In genomic region chr16:53775106-53775820, GRCh38 we compare ENCODE assay signal across 12 cellular contexts.
DNase-seq lines count a peak whose midpoint lies in the region; ATAC-seq and TF ChIP-seq lines count a peak whose summit lies in the region.
"Had no signal": no experiment of that assay in that cellular context is flagged by ENCODE, and none has a peak within 500 bp of the region (broad histone marks: within the 10 kb centered on the region; RNA-seq: fewer than 3 reads in every experiment).

No MANE protein-coding gene starts in this region.

- no peak overlapping the region for H2AFZ ChIP-seq in GM23338

- no peaks in the 10 kb centered on the region for H3K9me3 ChIP-seq in RWPE2 (ENCODE audit: severe bottlenecking)
- H3K9me3 ChIP-seq: right atrium auricular region had no signal

- DNase-seq in GM23338 (ENCODE audit: low spot score) (no peak), RWPE2 (ENCODE audit: low spot score) (no peak), fibroblast of villous mesenchyme (ENCODE audit: low read depth) (peak; percentile 81), GM19238 (ENCODE audit: insufficient read length, low spot score) (no peak), GM20000 (ENCODE audit: low spot score) (no peak)
- no peak for DNase-seq in stimulated activated CD4-positive, alpha-beta T cell treated with anti-CD3 and anti-CD28 coated beads, Interleukin-4, amount 100 ng/mL, for 24 hours
- DNase-seq: activated naive CD8-positive, alpha-beta T cell treated with anti-CD3 and anti-CD28 coated beads, Interleukin-2, amount 50 U/mL, for 24 hours; NCI-H446; SHP77 had no signal

- ATAC-seq in GM23338: no peak
- ATAC-seq in RWPE2 (ENCODE audit: low read depth): no peak
- ATAC-seq in stimulated activated memory B cell treated with anti-CD40 and anti-IgM and Interleukin-4, amounts not matched to agents 10 μg/mL and 1 μg/mL and 100 μg/mL, for 72 hours: no peak
- ATAC-seq in HG03432 (IDR thresholded peaks at IDR 0.05; ENCODE audit: unreplicated experiment): no peak
- ATAC-seq: activated naive CD8-positive, alpha-beta T cell treated with anti-CD3 and anti-CD28 coated beads, Interleukin-2, amount 50 U/mL, for 24 hours had no signal

- no peaks in the 10 kb centered on the region for H4K20me1 ChIP-seq in GM23338 (replicated peaks; ENCODE audit: insufficient read depth)

- no peaks in the 10 kb centered on the region for H3K36me3 ChIP-seq in GM23338 (ENCODE audit: insufficient read depth)
- no peaks in the 10 kb centered on the region for H3K36me3 ChIP-seq in RWPE2 (ENCODE audit: low read depth)
- H3K36me3 ChIP-seq: right atrium auricular region had no signal

- H3K4me1 ChIP-seq in GM23338 (ENCODE audit: insufficient read depth): peaks cover 38% of the 10 kb centered on the region
- peaks cover 26% of the 10 kb centered on the region for H3K4me1 ChIP-seq in RWPE2 (ENCODE audit: insufficient read depth, poor library complexity, severe bottlenecking)

- H3K4me3 Mint-ChIP-seq in GM23338: no peak overlapping the region
- H3K4me3 Mint-ChIP-seq in stimulated activated memory B cell treated with anti-CD40 and anti-IgM and Interleukin-4, amounts not matched to agents 10 μg/mL and 1 μg/mL and 100 μg/mL, for 72 hours: no peak overlapping the region
- H3K4me3 Mint-ChIP-seq: activated naive CD8-positive, alpha-beta T cell treated with anti-CD3 and anti-CD28 coated beads, Interleukin-2, amount 50 U/mL, for 24 hours had no signal

- H3K27me3 ChIP-seq in GM23338 (ENCODE audit: insufficient read depth) (no peaks in the 10 kb centered on the region), RWPE2 (ENCODE audit: insufficient read depth, poor library complexity, severe bottlenecking) (no peaks in the 10 kb centered on the region)
- H3K27me3 ChIP-seq: right atrium auricular region had no signal

- H3K27ac ChIP-seq in GM23338 (ENCODE audit: low read depth) (no peak overlapping the region), RWPE2 (ENCODE audit: poor library complexity, severe bottlenecking) (peak overlapping the region; percentile 77)
- H3K27ac ChIP-seq: right atrium auricular region had no signal

- H3F3A ChIP-seq in GM23338 (replicated peaks; ENCODE audit: low read depth): no peaks in the 10 kb centered on the region

- H3K27ac Mint-ChIP-seq in GM23338: no peak overlapping the region
- peak overlapping the region; percentile 6 for H3K27ac Mint-ChIP-seq in stimulated activated memory B cell treated with anti-CD40 and anti-IgM and Interleukin-4, amounts not matched to agents 10 μg/mL and 1 μg/mL and 100 μg/mL, for 72 hours
- H3K27ac Mint-ChIP-seq: activated naive CD8-positive, alpha-beta T cell treated with anti-CD3 and anti-CD28 coated beads, Interleukin-2, amount 50 U/mL, for 24 hours had no signal

- no peak overlapping the region for H3K4me3 ChIP-seq in GM23338
- no peak overlapping the region for H3K4me3 ChIP-seq in RWPE2 (ENCODE audit: severe bottlenecking)
- no peak overlapping the region for H3K4me3 ChIP-seq in fibroblast of villous mesenchyme (ENCODE audit: low read depth, low read length)
- H3K4me3 ChIP-seq: right atrium auricular region had no signal

- H3K9me2 ChIP-seq in GM23338 (ENCODE audit: insufficient read depth): no peaks in the 10 kb centered on the region

- no peaks in the 10 kb centered on the region for H3K27me3 Mint-ChIP-seq in GM23338 (ENCODE audit: insufficient read depth, low read depth, poor library complexity)
- H3K27me3 Mint-ChIP-seq in stimulated activated memory B cell treated with anti-CD40 and anti-IgM and Interleukin-4, amounts not matched to agents 10 μg/mL and 1 μg/mL and 100 μg/mL, for 72 hours: no peaks in the 10 kb centered on the region
- H3K27me3 Mint-ChIP-seq: activated naive CD8-positive, alpha-beta T cell treated with anti-CD3 and anti-CD28 coated beads, Interleukin-2, amount 50 U/mL, for 24 hours had no signal

- H3K79me2 ChIP-seq in GM23338 (replicated peaks; ENCODE audit: insufficient read depth): peaks cover 18% of the 10 kb centered on the region

- peaks cover 23% of the 10 kb centered on the region for H3K4me1 Mint-ChIP-seq in GM23338
- H3K4me1 Mint-ChIP-seq in stimulated activated memory B cell treated with anti-CD40 and anti-IgM and Interleukin-4, amounts not matched to agents 10 μg/mL and 1 μg/mL and 100 μg/mL, for 72 hours: peaks cover 25% of the 10 kb centered on the region

- no peak for TF ChIP-seq CTCF in GM23338 (conservative IDR thresholded peaks at IDR 0.05; ENCODE audit: low read depth in 2 of 2)
- TF ChIP-seq CTCF in RWPE2 (IDR thresholded peaks at IDR 0.05; ENCODE audit: poor library complexity, severe bottlenecking): no peak
- no peak for TF ChIP-seq CTCF in fibroblast of villous mesenchyme (IDR thresholded peaks at IDR 0.05; ENCODE audit: insufficient read depth, low read depth, low read length)
- TF ChIP-seq CTCF in GM20000 (IDR thresholded peaks at IDR 0.05; ENCODE audit: extremely low read depth, missing control alignments): no peak

- H3K36me3 Mint-ChIP-seq in GM23338 (ENCODE audit: low read depth): no peaks in the 10 kb centered on the region
- peaks cover 3% of the 10 kb centered on the region for H3K36me3 Mint-ChIP-seq in stimulated activated memory B cell treated with anti-CD40 and anti-IgM and Interleukin-4, amounts not matched to agents 10 μg/mL and 1 μg/mL and 100 μg/mL, for 72 hours

- H3K4me2 ChIP-seq in GM23338: 0 out of 2 replicates have a peak overlapping the region, but pooled peaks have one; percentile 16

- no peaks in the 10 kb centered on the region for H3K9me3 Mint-ChIP-seq in GM23338
- no peaks in the 10 kb centered on the region for H3K9me3 Mint-ChIP-seq in stimulated activated memory B cell treated with anti-CD40 and anti-IgM and Interleukin-4, amounts not matched to agents 10 μg/mL and 1 μg/mL and 100 μg/mL, for 72 hours
- H3K9me3 Mint-ChIP-seq: activated naive CD8-positive, alpha-beta T cell treated with anti-CD3 and anti-CD28 coated beads, Interleukin-2, amount 50 U/mL, for 24 hours had no signal

TF ChIP-seq in GM23338, 12 proteins besides CTCF, POLR2A, EP300 and RAD21 (continues in another document):
- TF ChIP-seq CREB1 (CRISPR knock-in tag; IDR thresholded peaks at IDR 0.05; ENCODE audit: low read depth): no peak
- TF ChIP-seq, protein P1, sequence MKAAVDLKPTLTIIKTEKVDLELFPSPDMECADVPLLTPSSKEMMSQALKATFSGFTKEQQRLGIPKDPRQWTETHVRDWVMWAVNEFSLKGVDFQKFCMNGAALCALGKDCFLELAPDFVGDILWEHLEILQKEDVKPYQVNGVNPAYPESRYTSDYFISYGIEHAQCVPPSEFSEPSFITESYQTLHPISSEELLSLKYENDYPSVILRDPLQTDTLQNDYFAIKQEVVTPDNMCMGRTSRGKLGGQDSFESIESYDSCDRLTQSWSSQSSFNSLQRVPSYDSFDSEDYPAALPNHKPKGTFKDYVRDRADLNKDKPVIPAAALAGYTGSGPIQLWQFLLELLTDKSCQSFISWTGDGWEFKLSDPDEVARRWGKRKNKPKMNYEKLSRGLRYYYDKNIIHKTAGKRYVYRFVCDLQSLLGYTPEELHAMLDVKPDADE (IDR thresholded peaks at IDR 0.05): no peak
